Comparison of ENCODE assay signal across 1 cellular context in the genomic region with DNA sequence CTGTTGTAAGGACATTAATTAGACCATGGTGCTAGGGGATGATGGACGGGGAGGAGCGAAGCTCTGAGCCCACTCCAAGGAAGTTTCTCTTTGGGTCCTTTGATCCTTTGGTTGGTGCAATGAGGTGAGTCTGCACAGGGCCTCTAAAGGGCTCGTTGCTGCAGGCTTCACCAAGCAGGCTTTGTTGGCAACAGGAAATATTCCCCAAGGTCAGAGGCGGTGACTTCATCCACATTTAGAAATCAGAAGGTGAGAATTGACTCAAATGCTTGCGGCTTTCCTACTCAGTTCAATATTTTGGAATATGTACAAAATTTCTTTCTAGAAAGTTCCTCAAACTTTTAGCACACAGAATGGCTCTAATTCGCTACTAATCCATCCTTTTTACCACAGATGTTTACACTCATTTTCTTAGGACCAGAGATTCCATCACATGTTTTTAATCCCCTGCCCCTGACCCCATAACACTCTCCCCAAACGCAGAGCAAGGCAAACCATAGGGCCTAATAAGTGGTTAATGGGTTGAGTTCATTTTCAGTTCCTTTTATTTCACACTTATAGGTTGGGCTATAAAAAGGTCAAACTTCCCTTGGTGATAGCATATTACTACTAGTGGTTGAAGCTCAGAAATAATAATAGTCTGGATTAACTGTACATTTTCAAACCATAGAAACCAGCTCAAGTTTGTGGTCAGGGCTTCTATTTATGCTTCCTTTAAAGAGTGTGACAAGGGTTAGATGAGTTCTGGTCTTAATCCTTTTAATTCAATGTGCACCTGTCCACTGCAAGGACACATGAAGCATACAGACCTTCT.
TF ChIP-seq lines count a peak whose summit lies in the region.

No MANE protein-coding gene starts in this region.

TF ChIP-seq in GM12878, 131 proteins besides CTCF, POLR2A, EP300 and RAD21 (continued from another document and continues in another):
- TF ChIP-seq ZBTB11 (CRISPR knock-in tag; IDR thresholded peaks at IDR 0.05) (no peak), MTA3 (IDR thresholded peaks at IDR 0.05; ENCODE audit: borderline replicate concordance, low read length) (peak; percentile 97), TCF12 (IDR thresholded peaks at IDR 0.05; ENCODE audit: low read depth, low read length) (peak; percentile 47; the same call in 1 of the 2 replicates), RELB (IDR thresholded peaks at IDR 0.05; ENCODE audit: low read depth) (peak; percentile 60; the same call in 1 of the 2 replicates), ZSCAN29 (IDR thresholded peaks at IDR 0.05) (no peak), KAT2A (conservative IDR thresholded peaks at IDR 0.05; ENCODE audit: control insufficient read depth, low read depth, low read length) (no peak), BACH1 (IDR thresholded peaks at IDR 0.05; ENCODE audit: borderline replicate concordance) (no peak), GATAD2B (conservative IDR thresholded peaks at IDR 0.05; ENCODE audit: low read depth) (no peak), PRDM15 (CRISPR knock-in tag; IDR thresholded peaks at IDR 0.05) (no peak), RELA (IDR thresholded peaks at IDR 0.05; ENCODE audit: borderline replicate concordance, partially characterized antibody) (no peak), RFX5 (IDR thresholded peaks at IDR 0.05; ENCODE audit: low read depth, low read length) (no peak), BCL11A (IDR thresholded peaks at IDR 0.05; ENCODE audit: low read depth, low read length) (peak; percentile 73), ATF7 (IDR thresholded peaks at IDR 0.05; ENCODE audit: low read depth) (peak; percentile 43; the same call in 1 of the 2 replicates), PML (IDR thresholded peaks at IDR 0.05; ENCODE audit: low read length) (peak; percentile 62), HDAC2 (IDR thresholded peaks at IDR 0.05) (no peak), PBX3 (IDR thresholded peaks at IDR 0.05; ENCODE audit: insufficient replicate concordance, low read depth, low read length) (no peak), SIN3A (IDR thresholded peaks at IDR 0.05; ENCODE audit: low read depth, low read length) (no peak), NBN (IDR thresholded peaks at IDR 0.05) (peak; percentile 46; the same call in 1 of the 2 replicates), BRCA1 (IDR thresholded peaks at IDR 0.05; ENCODE audit: low read depth, low read length) (no peak), NR2C1 (IDR thresholded peaks at IDR 0.05) (0 out of 2 replicates have a peak, but pooled peaks have one; percentile 11), FOS (IDR thresholded peaks at IDR 0.05; ENCODE audit: borderline replicate concordance, extremely low read depth, insufficient read length) (no peak), RCOR1 (conservative IDR thresholded peaks at IDR 0.05; ENCODE audit: low read depth, low read length) (0 out of 2 replicates have a peak, but pooled peaks have one; percentile 37), KLF5 (IDR thresholded peaks at IDR 0.05; ENCODE audit: partially characterized antibody) (no peak), RAD51 (IDR thresholded peaks at IDR 0.05) (no peak), IKZF2 (IDR thresholded peaks at IDR 0.05) (peak; percentile 89 to 92), ZNF384 (IDR thresholded peaks at IDR 0.05; ENCODE audit: borderline replicate concordance, low read depth, low read length) (no peak), NFYA (IDR thresholded peaks at IDR 0.05; ENCODE audit: borderline replicate concordance, low read depth, low read length) (no peak), IKZF1 (conservative IDR thresholded peaks at IDR 0.05) (peak; percentile 86), GABPA (IDR thresholded peaks at IDR 0.05; ENCODE audit: low read depth) (peak; percentile 31; the same call in 1 of the 2 replicates), POLR2AphosphoS5 (IDR thresholded peaks at IDR 0.05; ENCODE audit: low read length) (no peak), WRNIP1 (IDR thresholded peaks at IDR 0.05; ENCODE audit: borderline replicate concordance, low read depth, low read length) (no peak), TBL1XR1 (IDR thresholded peaks at IDR 0.05; ENCODE audit: low read depth, low read length) (peak; percentile 79), BMI1 (IDR thresholded peaks at IDR 0.05; ENCODE audit: borderline replicate concordance) (peak; percentile 59; the same call in 1 of the 2 replicates)
- TF ChIP-seq, protein P1, sequence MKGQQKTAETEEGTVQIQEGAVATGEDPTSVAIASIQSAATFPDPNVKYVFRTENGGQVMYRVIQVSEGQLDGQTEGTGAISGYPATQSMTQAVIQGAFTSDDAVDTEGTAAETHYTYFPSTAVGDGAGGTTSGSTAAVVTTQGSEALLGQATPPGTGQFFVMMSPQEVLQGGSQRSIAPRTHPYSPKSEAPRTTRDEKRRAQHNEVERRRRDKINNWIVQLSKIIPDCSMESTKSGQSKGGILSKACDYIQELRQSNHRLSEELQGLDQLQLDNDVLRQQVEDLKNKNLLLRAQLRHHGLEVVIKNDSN (IDR thresholded peaks at IDR 0.05; ENCODE audit: borderline replicate concordance, extremely low read length, insufficient read depth, low read depth, low read length): no peak
- TF ChIP-seq, protein P2, sequence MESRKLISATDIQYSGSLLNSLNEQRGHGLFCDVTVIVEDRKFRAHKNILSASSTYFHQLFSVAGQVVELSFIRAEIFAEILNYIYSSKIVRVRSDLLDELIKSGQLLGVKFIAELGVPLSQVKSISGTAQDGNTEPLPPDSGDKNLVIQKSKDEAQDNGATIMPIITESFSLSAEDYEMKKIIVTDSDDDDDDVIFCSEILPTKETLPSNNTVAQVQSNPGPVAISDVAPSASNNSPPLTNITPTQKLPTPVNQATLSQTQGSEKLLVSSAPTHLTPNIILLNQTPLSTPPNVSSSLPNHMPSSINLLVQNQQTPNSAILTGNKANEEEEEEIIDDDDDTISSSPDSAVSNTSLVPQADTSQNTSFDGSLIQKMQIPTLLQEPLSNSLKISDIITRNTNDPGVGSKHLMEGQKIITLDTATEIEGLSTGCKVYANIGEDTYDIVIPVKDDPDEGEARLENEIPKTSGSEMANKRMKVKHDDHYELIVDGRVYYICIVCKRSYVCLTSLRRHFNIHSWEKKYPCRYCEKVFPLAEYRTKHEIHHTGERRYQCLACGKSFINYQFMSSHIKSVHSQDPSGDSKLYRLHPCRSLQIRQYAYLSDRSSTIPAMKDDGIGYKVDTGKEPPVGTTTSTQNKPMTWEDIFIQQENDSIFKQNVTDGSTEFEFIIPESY (IDR thresholded peaks at IDR 0.05): no peak
- TF ChIP-seq, protein P3, sequence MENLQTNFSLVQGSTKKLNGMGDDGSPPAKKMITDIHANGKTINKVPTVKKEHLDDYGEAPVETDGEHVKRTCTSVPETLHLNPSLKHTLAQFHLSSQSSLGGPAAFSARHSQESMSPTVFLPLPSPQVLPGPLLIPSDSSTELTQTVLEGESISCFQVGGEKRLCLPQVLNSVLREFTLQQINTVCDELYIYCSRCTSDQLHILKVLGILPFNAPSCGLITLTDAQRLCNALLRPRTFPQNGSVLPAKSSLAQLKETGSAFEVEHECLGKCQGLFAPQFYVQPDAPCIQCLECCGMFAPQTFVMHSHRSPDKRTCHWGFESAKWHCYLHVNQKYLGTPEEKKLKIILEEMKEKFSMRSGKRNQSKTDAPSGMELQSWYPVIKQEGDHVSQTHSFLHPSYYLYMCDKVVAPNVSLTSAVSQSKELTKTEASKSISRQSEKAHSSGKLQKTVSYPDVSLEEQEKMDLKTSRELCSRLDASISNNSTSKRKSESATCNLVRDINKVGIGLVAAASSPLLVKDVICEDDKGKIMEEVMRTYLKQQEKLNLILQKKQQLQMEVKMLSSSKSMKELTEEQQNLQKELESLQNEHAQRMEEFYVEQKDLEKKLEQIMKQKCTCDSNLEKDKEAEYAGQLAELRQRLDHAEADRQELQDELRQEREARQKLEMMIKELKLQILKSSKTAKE (IDR thresholded peaks at IDR 0.05; ENCODE audit: low read depth, poor library complexity, severe bottlenecking): peak; percentile 69
- TF ChIP-seq, protein P4, sequence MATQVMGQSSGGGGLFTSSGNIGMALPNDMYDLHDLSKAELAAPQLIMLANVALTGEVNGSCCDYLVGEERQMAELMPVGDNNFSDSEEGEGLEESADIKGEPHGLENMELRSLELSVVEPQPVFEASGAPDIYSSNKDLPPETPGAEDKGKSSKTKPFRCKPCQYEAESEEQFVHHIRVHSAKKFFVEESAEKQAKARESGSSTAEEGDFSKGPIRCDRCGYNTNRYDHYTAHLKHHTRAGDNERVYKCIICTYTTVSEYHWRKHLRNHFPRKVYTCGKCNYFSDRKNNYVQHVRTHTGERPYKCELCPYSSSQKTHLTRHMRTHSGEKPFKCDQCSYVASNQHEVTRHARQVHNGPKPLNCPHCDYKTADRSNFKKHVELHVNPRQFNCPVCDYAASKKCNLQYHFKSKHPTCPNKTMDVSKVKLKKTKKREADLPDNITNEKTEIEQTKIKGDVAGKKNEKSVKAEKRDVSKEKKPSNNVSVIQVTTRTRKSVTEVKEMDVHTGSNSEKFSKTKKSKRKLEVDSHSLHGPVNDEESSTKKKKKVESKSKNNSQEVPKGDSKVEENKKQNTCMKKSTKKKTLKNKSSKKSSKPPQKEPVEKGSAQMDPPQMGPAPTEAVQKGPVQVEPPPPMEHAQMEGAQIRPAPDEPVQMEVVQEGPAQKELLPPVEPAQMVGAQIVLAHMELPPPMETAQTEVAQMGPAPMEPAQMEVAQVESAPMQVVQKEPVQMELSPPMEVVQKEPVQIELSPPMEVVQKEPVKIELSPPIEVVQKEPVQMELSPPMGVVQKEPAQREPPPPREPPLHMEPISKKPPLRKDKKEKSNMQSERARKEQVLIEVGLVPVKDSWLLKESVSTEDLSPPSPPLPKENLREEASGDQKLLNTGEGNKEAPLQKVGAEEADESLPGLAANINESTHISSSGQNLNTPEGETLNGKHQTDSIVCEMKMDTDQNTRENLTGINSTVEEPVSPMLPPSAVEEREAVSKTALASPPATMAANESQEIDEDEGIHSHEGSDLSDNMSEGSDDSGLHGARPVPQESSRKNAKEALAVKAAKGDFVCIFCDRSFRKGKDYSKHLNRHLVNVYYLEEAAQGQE (IDR thresholded peaks at IDR 0.05; ENCODE audit: low read depth, low read length): no peak
- TF ChIP-seq, protein P5, sequence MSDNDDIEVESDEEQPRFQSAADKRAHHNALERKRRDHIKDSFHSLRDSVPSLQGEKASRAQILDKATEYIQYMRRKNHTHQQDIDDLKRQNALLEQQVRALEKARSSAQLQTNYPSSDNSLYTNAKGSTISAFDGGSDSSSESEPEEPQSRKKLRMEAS (IDR thresholded peaks at IDR 0.05; ENCODE audit: low read depth, low read length): no peak
